10 cellular contexts compared by ENCODE assay signal in genomic region chr9:127445851-127446719, GRCh38. TPM values are rescaled to one million over a fixed set of nuclear protein-coding genes. Genes with fewer than 3 reads are reported as not detected.
DNase-seq lines count a peak whose midpoint lies in the region; ATAC-seq and TF ChIP-seq lines count a peak whose summit lies in the region.
"Had no signal": no experiment of that assay in that cellular context is flagged by ENCODE, and none has a peak within 500 bp of the region (broad histone marks: within the 10 kb centered on the region; RNA-seq: fewer than 3 reads in every experiment).

No MANE protein-coding gene starts in this region.

- peaks cover 31% of the 10 kb centered on the region for H3K4me1 Mint-ChIP-seq in CD8-positive, alpha-beta T cell (ENCODE audit: low read depth)

- H3K79me2 ChIP-seq in hepatocyte: peaks cover 30% of the 10 kb centered on the region

- no peak overlapping the region for H3K4me2 ChIP-seq in hepatocyte

- H3K9me3 ChIP-seq in CD8-positive, alpha-beta T cell (ENCODE audit: low read length): no peaks in the 10 kb centered on the region
- H3K9me3 ChIP-seq in SK-N-MC (ENCODE audit: low read depth, low read length) (0 out of 2 replicates have a peak, but pooled peaks cover 4% of the 10 kb centered on the region), hepatocyte (ENCODE audit: low read depth) (peaks cover 3% of the 10 kb centered on the region), aorta (ENCODE audit: control insufficient read depth, low read length) (no peaks in the 10 kb centered on the region), tibial nerve (no peaks in the 10 kb centered on the region)

- H3K27me3 Mint-ChIP-seq in CD8-positive, alpha-beta T cell (ENCODE audit: low read depth): no peaks in the 10 kb centered on the region

- H3K36me3 Mint-ChIP-seq in CD8-positive, alpha-beta T cell: peaks cover 80% of the 10 kb centered on the region

- H3K9me3 Mint-ChIP-seq in CD8-positive, alpha-beta T cell: no peaks in the 10 kb centered on the region

- no peak for TF ChIP-seq CTCF in CD8-positive, alpha-beta T cell (IDR thresholded peaks at IDR 0.05)
- TF ChIP-seq CTCF in hepatocyte (IDR thresholded peaks at IDR 0.05; ENCODE audit: poor library complexity): no peak
- TF ChIP-seq CTCF in tibial nerve (IDR thresholded peaks at IDR 0.05): no peak

- intact Hi-C loops in CD8-positive, alpha-beta T cell (cut with DNase I, micrococcal nuclease): no loop called here
- intact Hi-C loops in aorta (cut with DNase I): no loop called here

- H3K36me3 ChIP-seq in CD8-positive, alpha-beta T cell (ENCODE audit: insufficient read depth, low read length): peaks cover 54% of the 10 kb centered on the region
- H3K36me3 ChIP-seq in SK-N-MC (ENCODE audit: insufficient read depth, low read length) (peaks cover 84% of the 10 kb centered on the region), hepatocyte (replicated peaks; ENCODE audit: insufficient read depth, low read depth) (no peaks in the 10 kb centered on the region), aorta (ENCODE audit: control insufficient read depth in 1 of 2, insufficient read depth in 2 of 2, low read length in 1 of 2) (peaks cover 6 to 13% of the 10 kb centered on the region in 2 donors), tibial nerve (peaks cover 3 to 90% (median 18%) of the 10 kb centered on the region in 3 donors)

- peaks cover 21% of the 10 kb centered on the region for H3K4me1 ChIP-seq in CD8-positive, alpha-beta T cell (ENCODE audit: insufficient read depth, low read length)
- H3K4me1 ChIP-seq in hepatocyte (ENCODE audit: insufficient read depth) (peaks cover 11% of the 10 kb centered on the region), aorta (ENCODE audit: control insufficient read depth in 1 of 2, insufficient read depth in 2 of 2, low read length in 2 of 2) (no peaks in the 10 kb centered on the region), tibial nerve (peaks cover 0 to 22% (median 15%) of the 10 kb centered on the region in 4 donors)
- H3K4me1 ChIP-seq: foreskin keratinocyte had no signal

- WGBS in hepatocyte (ENCODE audit: low lambda C conversion rate, missing lambda C conversion rate): 88% methylated on average over 4 of the region's 4 CpGs
- 72 to 79% methylated on average over 4 of the region's 4 CpGs for whole genome bisulfite sequencing in aorta, 2 donors
- 79 to 88% methylated on average over 4 of the region's 4 CpGs for WGBS in tibial nerve, 2 donors

- H3K27ac Mint-ChIP-seq in CD8-positive, alpha-beta T cell: peak overlapping the region; percentile 37

- in situ Hi-C loops in GM18951 (cut with MboI; ENCODE audit: low sequenced_read_pairs, unreplicated experiment): no loop called here

- ATAC-seq in CD8-positive, alpha-beta T cell: no peak
- no peak for ATAC-seq in aorta (ENCODE audit: low FRiP score)
- ATAC-seq: foreskin keratinocyte had no signal

- no peak overlapping the region for H3K4me3 Mint-ChIP-seq in CD8-positive, alpha-beta T cell

- H3K9me2 ChIP-seq in hepatocyte (replicated peaks; ENCODE audit: insufficient read depth): no peaks in the 10 kb centered on the region

- H4K20me1 ChIP-seq in hepatocyte (ENCODE audit: insufficient read depth, poor library complexity, severe bottlenecking): peaks cover 34% of the 10 kb centered on the region

- TF ChIP-seq POLR2A in GM18951 (IDR thresholded peaks at IDR 0.05; ENCODE audit: extremely low read depth, insufficient read depth, insufficient read length): peak; percentile 41
- no peak for TF ChIP-seq POLR2A in tibial nerve (IDR thresholded peaks at IDR 0.05)

- no peaks in the 10 kb centered on the region for H3K27me3 ChIP-seq in CD8-positive, alpha-beta T cell (ENCODE audit: insufficient read depth, low read length)
- no peaks in the 10 kb centered on the region for H3K27me3 ChIP-seq in hepatocyte
- H3K27me3 ChIP-seq in aorta (ENCODE audit: control insufficient read depth in 1 of 2, insufficient read depth in 2 of 2, low read length in 1 of 2): no peaks in the 10 kb centered on the region
- no peaks in the 10 kb centered on the region for H3K27me3 ChIP-seq in tibial nerve
- H3K27me3 ChIP-seq: foreskin keratinocyte had no signal

- CTCF ChIA-PET in CD8-positive, alpha-beta T cell (lab: Charles Lee): no interaction called here

- DNase-seq in CD8-positive, alpha-beta T cell: no peak
- DNase-seq in SK-N-MC (ENCODE audit: low read depth, low spot score): no peak
- DNase-seq in hepatocyte (ENCODE audit: low spot score): no peak
- DNase-seq in COR-L47 (lab: John Stamatoyannopoulos, UW): no peak
- no peak for DNase-seq in aorta
- DNase-seq in SIG-M5 (lab: John Stamatoyannopoulos, UW): no peak
- no peak for DNase-seq in tibial nerve (ENCODE audit: low spot score in 2 of 2)
- DNase-seq: anterior cingulate cortex had no signal

- no peak for TF ChIP-seq EP300 in tibial nerve (IDR thresholded peaks at IDR 0.05)

- H3K27ac ChIP-seq in CD8-positive, alpha-beta T cell (ENCODE audit: low read depth, low read length): no peak overlapping the region
- H3K27ac ChIP-seq in SK-N-MC (peak overlapping the region; percentile 73; the same call in 1 of the 2 replicates), hepatocyte (peak overlapping the region; percentile 8), aorta (ENCODE audit: low read depth in 1 of 2, low read length in 2 of 2) (no peak overlapping the region), tibial nerve (no peak overlapping the region)
- H3K27ac ChIP-seq: foreskin keratinocyte had no signal

- H2AFZ ChIP-seq in hepatocyte: no peak overlapping the region

- POLR2A ChIA-PET in CD8-positive, alpha-beta T cell (lab: Charles Lee): no interaction called here

- H3K4me3 ChIP-seq in CD8-positive, alpha-beta T cell (ENCODE audit: low read depth, low read length): no peak overlapping the region
- no peak overlapping the region for H3K4me3 ChIP-seq in SK-N-MC
- no peak overlapping the region for H3K4me3 ChIP-seq in hepatocyte
- H3K4me3 ChIP-seq in aorta (ENCODE audit: low read length in 2 of 2): no peak overlapping the region
- H3K4me3 ChIP-seq in tibial nerve: no peak overlapping the region

- H3K9ac ChIP-seq in SK-N-MC (ENCODE audit: insufficient read length): no peak overlapping the region

RNA-seq across cellular contexts. Expression of gene RPL12, which starts 5.1 kb away (rescaled TPM):
- 1,000 to 10,000 TPM; 1,908 to 1,959 TPM for total RNA-seq in CD8-positive, alpha-beta T cell
- total RNA-seq in hepatocyte (1,720 and 2,202 TPM in 2 replicates), aorta (100 to 1,000 TPM; 875 to 907 TPM), tibial nerve (1,000 to 10,000 TPM; 2,005 to 2,223 (median 2,119) TPM)
- polyA plus RNA-seq in hepatocyte (392 and 417 TPM in 2 replicates), aorta (1,000 to 10,000 TPM; 2,932 to 3,006 TPM)

RNA-seq across cellular contexts. Expression of gene LRSAM1, which starts 5.2 kb away (rescaled TPM):
- 10 to 100 TPM; 11.7 to 14.0 TPM for total RNA-seq in CD8-positive, alpha-beta T cell
- 6.8 and 10.7 TPM in 2 replicates for total RNA-seq in hepatocyte
- 19.4 and 22.1 TPM in 2 replicates for polyA plus RNA-seq in hepatocyte
- 10 to 100 TPM; 16.3 to 27.8 TPM for total RNA-seq in aorta
- polyA plus RNA-seq in aorta: 10 to 100 TPM in 1 of 2 donors, 1 to 10 TPM in 1; 9.3 to 38.8 TPM
- 10 to 100 TPM; 18.8 to 44.1 (median 28.3) TPM for total RNA-seq in tibial nerve

RNA-seq across cellular contexts. Expression of gene ZNF79, which starts 21.9 kb away (rescaled TPM):
- total RNA-seq in CD8-positive, alpha-beta T cell: 1 to 10 TPM; 7.5 to 7.7 TPM
- total RNA-seq in hepatocyte (8.3 and 9.0 TPM in 2 replicates), aorta (10 to 100 TPM in 1 of 2 donors, 1 to 10 TPM in 1; 7.5 to 10.3 TPM), tibial nerve (10 to 100 TPM; 11.6 to 18.0 (median 13.0) TPM)
- polyA plus RNA-seq in hepatocyte (3.8 and 6.0 TPM in 2 replicates), aorta (1 to 10 TPM; 1.0 to 1.9 TPM)

RNA-seq across cellular contexts. Expression of gene SLC2A8, which starts 49.1 kb away (rescaled TPM):
- total RNA-seq in CD8-positive, alpha-beta T cell: 1 to 10 TPM; 3.6 to 3.9 TPM
- total RNA-seq in hepatocyte (91.7 and 99.7 TPM in 2 replicates), aorta (10 to 100 TPM; 15.3 to 21.0 TPM), tibial nerve (10 to 100 TPM; 30.4 to 46.2 (median 31.7) TPM)
- polyA plus RNA-seq in hepatocyte (138 and 145 TPM in 2 replicates), aorta (10 to 100 TPM in 1 of 2 donors, 1 to 10 TPM in 1; 9.9 to 30.5 TPM)

Comparison
In these comparisons a context has a peak if more than half of its experiments do, and no peak if none do; other contexts are left out.
1. H3K27ac ChIP-seq: peak in SK-N-MC (single experiment) and hepatocyte (single experiment); none in CD8-positive, alpha-beta T cell (single experiment), aorta (0 of 2) and tibial nerve (0 of 4).